In genomic region chrX:67544871-67545771, GRCh38 we compare ENCODE assay signal across 8 cellular contexts. TPM values are rescaled to one million over a fixed set of nuclear protein-coding genes. Genes with fewer than 3 reads are reported as not detected.
DNase-seq lines count a peak whose midpoint lies in the region; ATAC-seq and TF ChIP-seq lines count a peak whose summit lies in the region.

No MANE protein-coding gene starts in this region.

- no peaks in the 10 kb centered on the region for H3K79me2 ChIP-seq in hepatocyte

- H3K27ac Mint-ChIP-seq in activated T-helper 2 cell treated with anti-CD3 and anti-CD28 coated beads, Interferon-gamma antibody, Interleukin-2, Interleukin-4, amounts not matched to agents 10 μg/mL and 5 μg/mL and 100 μg/mL, durations not matched to agents 14 hours and 24 hours and 36 hours: no peak overlapping the region

- H3K27ac ChIP-seq in hepatocyte (no peak overlapping the region), skeletal muscle tissue (ENCODE audit: low read depth, low read length) (no peak overlapping the region)

- peak; percentile 17 for TF ChIP-seq CTCF in hepatocyte (IDR thresholded peaks at IDR 0.05; ENCODE audit: poor library complexity)

- H3K4me1 ChIP-seq in hepatocyte (ENCODE audit: insufficient read depth): no peaks in the 10 kb centered on the region
- peaks cover 0 to 9% (median 8%) of the 10 kb centered on the region in 3 donors for H3K4me1 ChIP-seq in skeletal muscle tissue (ENCODE audit: control insufficient read depth in 3 of 3, insufficient read depth in 3 of 3, low read length in 3 of 3)

- H3K36me3 ChIP-seq in hepatocyte (replicated peaks; ENCODE audit: insufficient read depth, low read depth): no peaks in the 10 kb centered on the region
- no peaks in the 10 kb centered on the region for H3K36me3 ChIP-seq in skeletal muscle tissue (ENCODE audit: control insufficient read depth in 3 of 3, insufficient read depth in 3 of 3, low read length in 3 of 3)

- H3K9me3 ChIP-seq in hepatocyte (ENCODE audit: low read depth) (peaks cover 2% of the 10 kb centered on the region), skeletal muscle tissue (ENCODE audit: control insufficient read depth in 3 of 3, low read length in 3 of 3) (no peaks in the 10 kb centered on the region)

- ATAC-seq in HG02973 (IDR thresholded peaks at IDR 0.05; ENCODE audit: unreplicated experiment) (no peak), HG03196 (IDR thresholded peaks at IDR 0.05; ENCODE audit: unreplicated experiment) (no peak)

- H3K4me3 ChIP-seq in hepatocyte (peak overlapping the region; percentile 24), skeletal muscle tissue (ENCODE audit: low read length in 3 of 3) (peak overlapping the region; percentile 76 to 81 (median 79))

- peak overlapping the region; percentile 17 for H3K4me3 Mint-ChIP-seq in activated T-helper 2 cell treated with anti-CD3 and anti-CD28 coated beads, Interferon-gamma antibody, Interleukin-2, Interleukin-4, amounts not matched to agents 10 μg/mL and 5 μg/mL and 100 μg/mL, durations not matched to agents 14 hours and 24 hours and 36 hours (ENCODE audit: low read depth)

- 44% methylated on average over 37 of the region's 39 CpGs for WGBS in hepatocyte (ENCODE audit: low lambda C conversion rate, missing lambda C conversion rate)

- H3K27me3 Mint-ChIP-seq in activated T-helper 2 cell treated with anti-CD3 and anti-CD28 coated beads, Interferon-gamma antibody, Interleukin-2, Interleukin-4, amounts not matched to agents 10 μg/mL and 5 μg/mL and 100 μg/mL, durations not matched to agents 14 hours and 24 hours and 36 hours (ENCODE audit: low read depth): peaks cover 27% of the 10 kb centered on the region

- DNase-seq in HCEC 1CT (peak; percentile 70), hepatocyte (ENCODE audit: low spot score) (peak; percentile 44), NCI-H2227 treated with DMSO at 0.1 percent for 48 hours (lab: John Stamatoyannopoulos, UW) (no peak)
- no peak for DNase-seq in activated T-helper 2 cell treated with anti-CD3 and anti-CD28 coated beads, Interferon-gamma antibody, Interleukin-2, Interleukin-4, amounts not matched to agents 10 μg/mL and 5 μg/mL and 100 μg/mL, durations not matched to agents 14 hours and 24 hours and 36 hours (ENCODE audit: low spot score)
- no peak for DNase-seq in NK-92 treated with Interleukin-12 subunit alpha and Interleukin-12 subunit beta, amount 100 ng/mL, for 24 hours (lab: John Stamatoyannopoulos, UW)

- peaks cover 11% of the 10 kb centered on the region for H3K27me3 ChIP-seq in hepatocyte
- no peaks in the 10 kb centered on the region for H3K27me3 ChIP-seq in skeletal muscle tissue (ENCODE audit: control insufficient read depth in 3 of 3, insufficient read depth in 3 of 3, low read length in 3 of 3)

- H3K9ac ChIP-seq in skeletal muscle tissue (ENCODE audit: low read depth in 1 of 3, low read length in 3 of 3): peak overlapping the region; percentile 38 to 77 (median 68)

- no peaks in the 10 kb centered on the region for H4K20me1 ChIP-seq in hepatocyte (ENCODE audit: insufficient read depth, poor library complexity, severe bottlenecking)

- H3K4me2 ChIP-seq in hepatocyte: peak overlapping the region; percentile 82

- no peaks in the 10 kb centered on the region for H3K9me3 Mint-ChIP-seq in activated T-helper 2 cell treated with anti-CD3 and anti-CD28 coated beads, Interferon-gamma antibody, Interleukin-2, Interleukin-4, amounts not matched to agents 10 μg/mL and 5 μg/mL and 100 μg/mL, durations not matched to agents 14 hours and 24 hours and 36 hours

- H2AFZ ChIP-seq in hepatocyte: no peak overlapping the region

- intact Hi-C loops in activated T-helper 2 cell treated with anti-CD3 and anti-CD28 coated beads, Interferon-gamma antibody, Interleukin-2, Interleukin-4, amounts not matched to agents 10 μg/mL and 5 μg/mL and 100 μg/mL, durations not matched to agents 14 hours and 24 hours and 36 hours (cut with micrococcal nuclease): no loop called here

- H3K4me1 Mint-ChIP-seq in activated T-helper 2 cell treated with anti-CD3 and anti-CD28 coated beads, Interferon-gamma antibody, Interleukin-2, Interleukin-4, amounts not matched to agents 10 μg/mL and 5 μg/mL and 100 μg/mL, durations not matched to agents 14 hours and 24 hours and 36 hours (ENCODE audit: low read depth): peaks cover 3% of the 10 kb centered on the region

- no peaks in the 10 kb centered on the region for H3K9me2 ChIP-seq in hepatocyte (replicated peaks; ENCODE audit: insufficient read depth)

- no peaks in the 10 kb centered on the region for H3K36me3 Mint-ChIP-seq in activated T-helper 2 cell treated with anti-CD3 and anti-CD28 coated beads, Interferon-gamma antibody, Interleukin-2, Interleukin-4, amounts not matched to agents 10 μg/mL and 5 μg/mL and 100 μg/mL, durations not matched to agents 14 hours and 24 hours and 36 hours (ENCODE audit: low read depth)

RNA-seq across cellular contexts. Expression of gene AR, which starts 1.3 kb away (rescaled TPM):
- total RNA-seq in activated T-helper 2 cell treated with anti-CD3 and anti-CD28 coated beads, Interferon-gamma antibody, Interleukin-2, Interleukin-4, amounts not matched to agents 10 μg/mL and 5 μg/mL and 100 μg/mL, durations not matched to agents 14 hours and 24 hours and 36 hours: 0.25 and 0.28 TPM in 2 replicates
- 4.5 and 5.4 TPM in 2 replicates for total RNA-seq in hepatocyte
- 0.99 and 1.3 TPM in 2 replicates for polyA plus RNA-seq in hepatocyte
- total RNA-seq in skeletal muscle tissue: 7.8 TPM

Comparison
In these comparisons a context has a peak if more than half of its experiments do, and no peak if none do; other contexts are left out.
1. DNase-seq: peak in HCEC 1CT (single experiment) and hepatocyte (single experiment); none in activated T-helper 2 cell treated with anti-CD3 and anti-CD28 coated beads, Interferon-gamma antibody, Interleukin-2, Interleukin-4, amounts not matched to agents 10 μg/mL and 5 μg/mL and 100 μg/mL, durations not matched to agents 14 hours and 24 hours and 36 hours (single experiment), NCI-H2227 treated with DMSO at 0.1 percent for 48 hours (single experiment) and NK-92 treated with Interleukin-12 subunit alpha and Interleukin-12 subunit beta, amount 100 ng/mL, for 24 hours (single experiment).